Comparison of ENCODE assay signal across 10 cellular contexts in the genomic region with DNA sequence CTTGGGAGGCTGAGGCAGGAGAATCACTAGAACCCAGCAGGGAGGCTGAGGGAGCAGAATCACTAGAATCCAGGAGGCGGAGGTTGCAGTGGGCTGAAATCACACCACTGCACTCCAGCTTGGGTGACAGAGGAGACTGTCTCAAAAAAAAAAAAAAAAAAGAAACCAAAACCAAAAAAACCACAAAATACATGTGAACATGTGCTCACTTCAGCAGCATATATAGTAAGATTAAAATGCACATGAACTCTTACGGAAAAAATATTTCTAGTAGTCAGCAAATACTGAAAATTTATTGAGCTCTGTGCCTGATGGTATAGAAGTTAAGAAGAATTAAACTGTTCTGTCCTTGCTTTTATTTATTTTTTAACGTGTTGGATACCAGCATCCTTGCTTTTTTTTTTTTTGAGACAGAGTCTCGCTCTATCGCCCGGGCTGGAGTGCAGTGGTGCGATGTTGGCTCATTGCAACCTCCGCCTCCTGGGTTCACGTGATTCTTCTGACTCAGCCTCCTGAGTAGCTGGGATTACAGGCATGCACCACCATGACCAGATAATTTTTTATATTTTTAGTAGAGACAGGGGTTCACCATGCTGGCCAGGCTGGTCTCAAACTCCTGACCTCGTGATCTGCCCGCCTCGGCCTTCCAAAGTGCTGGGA. TPM values are rescaled to one million over a fixed set of nuclear protein-coding genes. Genes with fewer than 3 reads are reported as not detected.
A peak's percentile ranks its signal among the peaks of the same experiment; 100 is the strongest.
DNase-seq lines count a peak whose midpoint lies in the region; ATAC-seq and TF ChIP-seq lines count a peak whose summit lies in the region.
"Had no signal": no experiment of that assay in that cellular context is flagged by ENCODE, and none has a peak within 500 bp of the region (broad histone marks: within the 10 kb centered on the region; RNA-seq: fewer than 3 reads in every experiment).

No MANE protein-coding gene starts in this region.

- no peaks in the 10 kb centered on the region for H3K27me3 ChIP-seq in left lung

- H3K4me1 ChIP-seq in left lung, result peaks cover 0 to 14% of the 10 kb centered on the region in 2 donors
- H3K4me1 ChIP-seq: parathyroid adenoma had no signal

- no peak for TF ChIP-seq CTCF in left lung (IDR thresholded peaks at IDR 0.05)

- H3K4me3 Mint-ChIP-seq in activated T-cell treated with anti-CD3 and anti-CD28 coated beads, Interleukin-2, amount 50 U/mL, for 24 hours, result peak overlapping the region; percentile 67

- no peaks in the 10 kb centered on the region for H3K36me3 ChIP-seq in left lung

- no peak overlapping the region for H3K27ac ChIP-seq in left lung
- H3K27ac ChIP-seq: parathyroid adenoma had no signal

- no peaks in the 10 kb centered on the region for H3K9me3 Mint-ChIP-seq in activated T-cell treated with anti-CD3 and anti-CD28 coated beads, Interleukin-2, amount 50 U/mL, for 24 hours

- intact Hi-C loops in left lung (cut with DNase I), result no loop called here

- H3K9me3 ChIP-seq in left lung, result no peaks in the 10 kb centered on the region

- ATAC-seq in HG03175 (IDR thresholded peaks at IDR 0.05; ENCODE audit: unreplicated experiment) (peak; percentile 85), left lung (no peak), left lobe of liver (no peak)

- H3K36me3 Mint-ChIP-seq in activated T-cell treated with anti-CD3 and anti-CD28 coated beads, Interleukin-2, amount 50 U/mL, for 24 hours (ENCODE audit: low read depth), result no peaks in the 10 kb centered on the region

- peak overlapping the region; percentile 92 for H3K27ac Mint-ChIP-seq in activated T-cell treated with anti-CD3 and anti-CD28 coated beads, Interleukin-2, amount 50 U/mL, for 24 hours

- no peaks in the 10 kb centered on the region for H3K27me3 Mint-ChIP-seq in activated T-cell treated with anti-CD3 and anti-CD28 coated beads, Interleukin-2, amount 50 U/mL, for 24 hours

- H3K4me3 ChIP-seq in left lung, result no peak overlapping the region

- peak; percentile 74 for DNase-seq in activated effector memory CD4-positive, alpha-beta T cell treated with anti-CD3 and anti-CD28 coated beads, Interleukin-2, amount 50 U/mL, for 16 hours
- no peak for DNase-seq in activated effector memory CD4-positive, alpha-beta T cell treated with Interleukin-2 at 50 U/mL for 16 hours
- peak; percentile 54 for DNase-seq in activated T-cell treated with anti-CD3 and anti-CD28 coated beads, Interleukin-2, amount 50 U/mL, for 24 hours
- DNase-seq in stimulated activated naive CD4-positive, alpha-beta T cell treated with Interleukin-2 at 50 U/mL for 16 hours (lab: John Stamatoyannopoulos, UW), result peak; percentile 32
- no peak for DNase-seq in left lung
- DNase-seq in iPS-NIHi11 (ENCODE audit: low spot score), result no peak
- no peak for DNase-seq in left lobe of liver (ENCODE audit: low spot score)
- DNase-seq: NCI-H1105 had no signal

- peaks cover 20% of the 10 kb centered on the region for H3K4me1 Mint-ChIP-seq in activated T-cell treated with anti-CD3 and anti-CD28 coated beads, Interleukin-2, amount 50 U/mL, for 24 hours (ENCODE audit: low read depth)

RNA-seq across cellular contexts. Expression of gene ZNF487, which starts 9.6 kb away (rescaled TPM):
- total RNA-seq in left lung (1 to 10 TPM; 4.4 to 4.7 TPM), left lobe of liver (1.8 TPM)

RNA-seq across cellular contexts. Expression of gene HNRNPF, which starts 18.3 kb away (rescaled TPM):
- total RNA-seq in left lung (100 to 1,000 TPM; 161 to 230 TPM), left lobe of liver (118 TPM)

RNA-seq across cellular contexts. Expression of gene FXYD4, which starts 55.9 kb away (rescaled TPM):
- total RNA-seq in left lung, result 1 to 10 TPM; 1.0 to 6.0 TPM
- total RNA-seq in left lobe of liver, result not detected

Comparison
In these comparisons a context has a peak if more than half of its experiments do, and no peak if none do; other contexts are left out.
1. DNase-seq: peak in activated effector memory CD4-positive, alpha-beta T cell treated with anti-CD3 and anti-CD28 coated beads, Interleukin-2, amount 50 U/mL, for 16 hours (single experiment), activated T-cell treated with anti-CD3 and anti-CD28 coated beads, Interleukin-2, amount 50 U/mL, for 24 hours (single experiment) and stimulated activated naive CD4-positive, alpha-beta T cell treated with Interleukin-2 at 50 U/mL for 16 hours (single experiment); none in activated effector memory CD4-positive, alpha-beta T cell treated with Interleukin-2 at 50 U/mL for 16 hours (single experiment), left lung (0 of 2), iPS-NIHi11 (single experiment) and left lobe of liver (single experiment).